Comparison of ENCODE assay signal across 16 cellular contexts in genomic region chr13:20416223-20416622, GRCh38.
"Had no signal": no experiment of that assay in that cellular context is flagged by ENCODE, and none has a peak within 500 bp of the region (broad histone marks: within the 10 kb centered on the region; RNA-seq: fewer than 3 reads in every experiment).

No MANE protein-coding gene starts in this region.

- ATAC-seq: heart right ventricle; naive thymus-derived CD8-positive, alpha-beta T cell; stimulated activated naive B cell treated with anti-CD40 and anti-IgM and Interleukin-4, amounts not matched to agents 10 μg/mL and 1 μg/mL and 100 μg/mL, for 72 hours had no signal

- H3K27ac ChIP-seq: breast epithelium, heart right ventricle, parathyroid adenoma, sigmoid colon, spleen, thyroid gland had no signal

- H3K79me2 ChIP-seq: parathyroid adenoma had no signal

- H3K36me3 ChIP-seq: breast epithelium, sigmoid colon, thyroid gland had no signal

- FAIRE-seq: TTC549 had no signal

- DNase-seq: activated CD4-positive, alpha-beta T cell treated with anti-CD3 and anti-CD28 coated beads, Interleukin-2, amount 50 U/mL, for 4 hours; activated gamma-delta T cell treated with Interleukin-2 at 50 U/mL for 16 hours; anterior cingulate cortex; effector CD4-positive, alpha-beta T cell; heart right ventricle; immature natural killer cell; mesendoderm; naive thymus-derived CD8-positive, alpha-beta T cell; sigmoid colon; spleen; stimulated activated naive B cell treated with anti-CD40 and anti-IgM and Interleukin-4, amounts not matched to agents 10 μg/mL and 1 μg/mL and 100 μg/mL, for 72 hours; T-helper 2 cell; thyroid gland had no signal

- H3K4me1 ChIP-seq: breast epithelium, parathyroid adenoma had no signal

- H3K27me3 ChIP-seq: breast epithelium, heart right ventricle, thyroid gland had no signal

- H3K4me3 ChIP-seq: breast epithelium, heart right ventricle, sigmoid colon, spleen, thyroid gland had no signal

- H3K9ac ChIP-seq: parathyroid adenoma had no signal

- H2AFZ ChIP-seq: parathyroid adenoma had no signal

- H3K9me3 ChIP-seq: breast epithelium, heart right ventricle, sigmoid colon, thyroid gland had no signal
